In genomic region chr20:43665466-43666176, GRCh38 we compare ENCODE assay signal across 1 cellular context.
TF ChIP-seq lines count a peak whose summit lies in the region.

No MANE protein-coding gene starts in this region.

TF ChIP-seq in H1, 55 proteins besides CTCF, POLR2A, EP300 and RAD21:
- TF ChIP-seq KDM1A (IDR thresholded peaks at IDR 0.05; ENCODE audit: borderline replicate concordance, low read length): no peak
